ENCODE assay signal across 1 cellular context in the genomic region with DNA sequence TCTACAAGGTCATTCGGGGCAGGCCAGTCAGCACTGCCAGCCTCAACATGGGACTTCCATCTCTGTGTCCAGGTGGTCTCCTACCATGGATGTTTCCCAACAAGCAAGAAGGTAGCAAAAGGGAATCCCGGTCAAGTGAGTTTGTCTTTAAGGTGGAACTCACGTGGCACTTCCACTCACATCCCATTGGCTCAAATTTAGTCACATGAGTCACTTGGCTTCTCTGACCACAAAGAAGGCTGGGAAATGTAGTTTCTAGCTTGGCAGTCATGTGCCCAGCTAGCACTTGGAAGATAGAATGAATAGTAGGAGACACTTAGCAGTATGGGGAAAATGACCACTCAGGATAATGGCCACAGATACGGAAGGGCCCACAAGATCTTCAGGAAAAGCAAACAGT.
TF ChIP-seq lines count a peak whose summit lies in the region.

No MANE protein-coding gene starts in this region.

TF ChIP-seq in SK-N-SH treated with all-trans-retinoic acid at 6 μM for 48 hours, 23 proteins besides CTCF, POLR2A, EP300 and RAD21 (continued from another document):
- TF ChIP-seq, protein P1, sequence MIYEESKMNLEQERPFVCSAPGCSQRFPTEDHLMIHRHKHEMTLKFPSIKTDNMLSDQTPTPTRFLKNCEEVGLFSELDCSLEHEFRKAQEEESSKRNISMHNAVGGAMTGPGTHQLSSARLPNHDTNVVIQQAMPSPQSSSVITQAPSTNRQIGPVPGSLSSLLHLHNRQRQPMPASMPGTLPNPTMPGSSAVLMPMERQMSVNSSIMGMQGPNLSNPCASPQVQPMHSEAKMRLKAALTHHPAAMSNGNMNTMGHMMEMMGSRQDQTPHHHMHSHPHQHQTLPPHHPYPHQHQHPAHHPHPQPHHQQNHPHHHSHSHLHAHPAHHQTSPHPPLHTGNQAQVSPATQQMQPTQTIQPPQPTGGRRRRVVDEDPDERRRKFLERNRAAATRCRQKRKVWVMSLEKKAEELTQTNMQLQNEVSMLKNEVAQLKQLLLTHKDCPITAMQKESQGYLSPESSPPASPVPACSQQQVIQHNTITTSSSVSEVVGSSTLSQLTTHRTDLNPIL (CRISPR knock-in tag; IDR thresholded peaks at IDR 0.05; ENCODE audit: low read depth), result no peak
- no peak for TF ChIP-seq PPARA (CRISPR knock-in tag; IDR thresholded peaks at IDR 0.05; ENCODE audit: borderline replicate concordance)
- TF ChIP-seq, protein P2, sequence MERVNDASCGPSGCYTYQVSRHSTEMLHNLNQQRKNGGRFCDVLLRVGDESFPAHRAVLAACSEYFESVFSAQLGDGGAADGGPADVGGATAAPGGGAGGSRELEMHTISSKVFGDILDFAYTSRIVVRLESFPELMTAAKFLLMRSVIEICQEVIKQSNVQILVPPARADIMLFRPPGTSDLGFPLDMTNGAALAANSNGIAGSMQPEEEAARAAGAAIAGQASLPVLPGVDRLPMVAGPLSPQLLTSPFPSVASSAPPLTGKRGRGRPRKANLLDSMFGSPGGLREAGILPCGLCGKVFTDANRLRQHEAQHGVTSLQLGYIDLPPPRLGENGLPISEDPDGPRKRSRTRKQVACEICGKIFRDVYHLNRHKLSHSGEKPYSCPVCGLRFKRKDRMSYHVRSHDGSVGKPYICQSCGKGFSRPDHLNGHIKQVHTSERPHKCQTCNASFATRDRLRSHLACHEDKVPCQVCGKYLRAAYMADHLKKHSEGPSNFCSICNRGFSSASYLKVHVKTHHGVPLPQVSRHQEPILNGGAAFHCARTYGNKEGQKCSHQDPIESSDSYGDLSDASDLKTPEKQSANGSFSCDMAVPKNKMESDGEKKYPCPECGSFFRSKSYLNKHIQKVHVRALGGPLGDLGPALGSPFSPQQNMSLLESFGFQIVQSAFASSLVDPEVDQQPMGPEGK (CRISPR knock-in tag; IDR thresholded peaks at IDR 0.05; ENCODE audit: borderline replicate concordance), result no peak
- no peak for TF ChIP-seq BACH2 (CRISPR knock-in tag; IDR thresholded peaks at IDR 0.05; ENCODE audit: borderline replicate concordance)
- no peak for TF ChIP-seq GLIS3 (CRISPR knock-in tag; IDR thresholded peaks at IDR 0.05)
TF ChIP-seq in SK-N-SH treated with all-trans-retinoic acid at 6 μM for 48 hours: peak in this region for 0.
